ENCODE assay signal across 8 cellular contexts in the genomic region with DNA sequence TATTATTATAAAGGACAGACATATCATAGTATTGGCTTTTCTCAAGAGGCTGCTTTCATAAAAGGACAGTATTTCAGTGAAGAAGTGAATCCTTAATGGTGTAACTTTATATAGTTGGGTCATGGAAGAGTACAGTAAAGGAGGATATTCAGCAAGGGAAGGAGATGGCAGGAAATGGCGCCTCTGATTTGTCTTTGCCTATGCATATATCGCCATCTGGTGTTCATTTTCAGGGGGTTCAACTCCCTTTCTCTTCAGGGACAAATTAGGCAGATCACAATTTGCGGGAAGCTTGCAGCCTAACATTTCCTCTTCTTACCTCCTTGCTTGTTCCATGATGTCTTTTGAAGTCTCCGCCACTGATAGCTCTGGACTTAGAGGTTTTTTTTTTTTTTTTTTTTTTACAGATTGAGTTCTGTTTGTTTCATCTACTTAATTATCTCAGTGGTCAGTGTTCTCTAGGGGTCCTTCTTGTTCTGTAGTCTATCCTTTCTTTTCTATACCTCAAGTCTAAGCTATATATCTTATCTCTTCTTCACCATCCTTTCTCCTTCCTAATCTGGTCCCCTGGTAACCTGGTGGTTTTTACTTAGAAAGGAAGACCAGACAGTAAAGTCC. TPM values are rescaled to one million over a fixed set of nuclear protein-coding genes. Genes with fewer than 3 reads are reported as not detected.
DNase-seq lines count a peak whose midpoint lies in the region; ATAC-seq, FAIRE-seq and TF ChIP-seq lines count a peak whose summit lies in the region.

No MANE protein-coding gene starts in this region.

- BruUV-seq in Panc1 (replicated peaks; lab: Mats Ljungman, UMichigan) = no TSS peak

- CTCF ChIA-PET in Panc1 (lab: Charles Lee) = interaction anchor here (0.5 to 3.8 kb wide), 16 partner anchors 9 to 408 kb away, joined by 3 to 139 read pairs (median 4); partner anchors contain the start of genes RHOG and STIM1

- peak; percentile 95 for ATAC-seq in Panc1
- ATAC-seq in GM19455 (IDR thresholded peaks at IDR 0.05; ENCODE audit: unreplicated experiment) = no peak

- H3K4me1 ChIP-seq in Panc1 (ENCODE audit: control insufficient read depth, insufficient read depth, low read length) (no peaks in the 10 kb centered on the region), adrenal gland (replicated peaks in 1 of 2) (no peaks in the 10 kb centered on the region), cardiac muscle cell (ENCODE audit: low read depth) (peaks cover 8% of the 10 kb centered on the region)

- POLR2A ChIA-PET in Panc1 (lab: Charles Lee) = interaction anchor here (0.6 to 2.2 kb wide), 4 partner anchors 21 to 404 kb away, joined by 4 to 12 read pairs (median 9); no protein-coding TSS in a partner anchor

- H3K9me3 Mint-ChIP-seq in progenitor cell of endocrine pancreas (ENCODE audit: low read depth) = no peaks in the 10 kb centered on the region

- H3K27ac ChIP-seq in Panc1 (ENCODE audit: low read length) (no peak overlapping the region), adrenal gland (no peak overlapping the region), cardiac muscle cell (no peak overlapping the region)

- H3K36me3 Mint-ChIP-seq in progenitor cell of endocrine pancreas (ENCODE audit: insufficient read depth) = no peaks in the 10 kb centered on the region

- H3K4me3 Mint-ChIP-seq in progenitor cell of endocrine pancreas (ENCODE audit: low read depth) = no peak overlapping the region

- H3K4me3 ChIP-seq in Panc1 (ENCODE audit: low read depth in 2 of 2, low read length in 2 of 2) (no peak overlapping the region), adrenal gland (no peak overlapping the region), cardiac muscle cell (no peak overlapping the region)

- TF ChIP-seq POLR2A in GM12891 (IDR thresholded peaks at IDR 0.05; ENCODE audit: low read depth, low read length) (no peak), adrenal gland (IDR thresholded peaks at IDR 0.05) (no peak)

- WGBS in adrenal gland, 4 donors = 5 to 8% (median 7%) methylated on average over 4 of the region's 4 CpGs

- H3K27me3 Mint-ChIP-seq in progenitor cell of endocrine pancreas = peaks cover 2% of the 10 kb centered on the region

- H3K27ac Mint-ChIP-seq in progenitor cell of endocrine pancreas = no peak overlapping the region

- peak; percentile 96 for FAIRE-seq in GM12891 (lab: Jason Lieb, UNC)

- H3K9me3 ChIP-seq in Panc1 (ENCODE audit: control insufficient read depth, insufficient read depth, low read depth, low read length) (no peaks in the 10 kb centered on the region), adrenal gland (replicated peaks in 1 of 3) (no peaks in the 10 kb centered on the region), cardiac muscle cell (ENCODE audit: low read depth) (no peaks in the 10 kb centered on the region)

- DNase-seq in AG08395 (ENCODE audit: low spot score) (peak; percentile 79), GM12891 (ENCODE audit: insufficient read length, low spot score) (peak; percentile 29), LoVo (ENCODE audit: low spot score) (peak; percentile 78), Panc1 (ENCODE audit: low read depth, low spot score) (peak; percentile 73), adrenal gland (peak; percentile 60 to 85 (median 65)), cardiac muscle cell (ENCODE audit: low read depth in 1 of 2, low spot score in 1 of 2) (peak; percentile 82 to 87), progenitor cell of endocrine pancreas (ENCODE audit: low spot score, unreplicated experiment) (peak; percentile 23)

- intact Hi-C loops in Panc1 (cut with micrococcal nuclease; ENCODE audit: unreplicated experiment) (loop anchor here (1.0 kb wide), 1 partner anchor 223 kb away; no protein-coding TSS in a partner anchor), adrenal gland (cut with DNase I) (loop anchor here (5.0 kb wide), 2 partner anchors 215 to 220 kb away; partner anchors contain the start of gene STIM1 (in 1 of the 2))

- in situ Hi-C loops in Panc1 (cut with HindIII; ENCODE audit: low pct_unique_long_range_greater_than_20kb, low sequenced_read_pairs) = no loop called here

- H3K36me3 ChIP-seq in Panc1 (ENCODE audit: control insufficient read depth, insufficient read depth, low read length) (no peaks in the 10 kb centered on the region), adrenal gland (replicated peaks in 1 of 2) (no peaks in the 10 kb centered on the region), cardiac muscle cell (no peaks in the 10 kb centered on the region)

- no peaks in the 10 kb centered on the region for H3K4me1 Mint-ChIP-seq in progenitor cell of endocrine pancreas (ENCODE audit: low read depth)

- peak; percentile 90 for TF ChIP-seq CTCF in Panc1 (IDR thresholded peaks at IDR 0.05)
- TF ChIP-seq CTCF in adrenal gland (IDR thresholded peaks at IDR 0.05) = peak; percentile 65 to 97 (median 94)
- peak; percentile 78 for TF ChIP-seq CTCF in cardiac muscle cell (IDR thresholded peaks at IDR 0.05; ENCODE audit: low read depth, low read length)
- peak; percentile 79 for TF ChIP-seq CTCF in progenitor cell of endocrine pancreas (IDR thresholded peaks at IDR 0.05; ENCODE audit: unreplicated experiment)

- H3K27me3 ChIP-seq in Panc1 (ENCODE audit: control insufficient read depth, insufficient read depth, low read length) (no peaks in the 10 kb centered on the region), adrenal gland (no peaks in the 10 kb centered on the region), cardiac muscle cell (peaks cover 10% of the 10 kb centered on the region)

TF ChIP-seq in GM12891, 5 proteins besides CTCF, POLR2A, EP300 and RAD21:
- TF ChIP-seq TAF1 (IDR thresholded peaks at IDR 0.05; ENCODE audit: low read depth, low read length) (no peak), PAX5 (IDR thresholded peaks at IDR 0.05; ENCODE audit: insufficient read depth, low read length, severe bottlenecking) (no peak), SPI1 (IDR thresholded peaks at IDR 0.05; ENCODE audit: low read depth, low read length) (no peak), POU2F2 (IDR thresholded peaks at IDR 0.05; ENCODE audit: low read depth, low read length) (no peak), POLR2AphosphoS5 (IDR thresholded peaks at IDR 0.05; ENCODE audit: low read depth, low read length) (no peak)

RNA-seq across cellular contexts. Expression of gene RRM1, which starts 21.8 kb away (rescaled TPM):
- polyA plus RNA-seq in GM12891 (2012; ENCODE audit: low read depth, missing spikeins) = 90.9 TPM
- 143 TPM for total RNA-seq in Panc1 (2021; ENCODE audit: unreplicated experiment)
- 40.8 TPM for polyA plus RNA-seq in Panc1 (2012; ENCODE audit: insufficient read length)
- 10 to 100 TPM; 36.3 to 78.8 (median 58.8) TPM for total RNA-seq in adrenal gland
- 10 to 100 TPM in 1 of 3 donors, 1 to 10 TPM in 2; 7.2 to 85.6 (median 7.3) TPM for polyA plus RNA-seq in adrenal gland
- total RNA-seq in cardiac muscle cell = 41.0 and 42.6 TPM in 2 replicates
- 44.6 and 52.9 TPM in 2 replicates for polyA plus RNA-seq in cardiac muscle cell
- total RNA-seq in progenitor cell of endocrine pancreas = 76.4 and 79.9 TPM in 2 replicates

Comparison
In these comparisons a context has a peak if more than half of its experiments do, and no peak if none do; other contexts are left out.
1. DNase-seq: peak in every context shown above with its lines; median percentile 84 in cardiac muscle cell; 79 in AG08395; 78 in LoVo; 73 in Panc1; 65 in adrenal gland; 29 in GM12891; 23 in progenitor cell of endocrine pancreas.